Comparison of ENCODE assay signal across 3 cellular contexts in genomic region chr6:170535002-170535401, GRCh38.
TF ChIP-seq lines count a peak whose summit lies in the region.

No MANE protein-coding gene starts in this region.

TF ChIP-seq in K562, 482 proteins besides CTCF, POLR2A, EP300 and RAD21:
- TF ChIP-seq ZNF512 (tag; IDR thresholded peaks at IDR 0.05) (0 out of 2 replicates have a peak, but pooled peaks have one; percentile 22), JUN (IDR thresholded peaks at IDR 0.05; ENCODE audit: borderline replicate concordance, low read depth, low read length) (no peak), JUN (CRISPR knock-in tag; IDR thresholded peaks at IDR 0.05; ENCODE audit: borderline replicate concordance) (no peak), ZFX (CRISPR knock-in tag; IDR thresholded peaks at IDR 0.05) (no peak), RUNX1 (IDR thresholded peaks at IDR 0.05; ENCODE audit: low read depth) (no peak), ZNF41 (CRISPR knock-in tag; conservative IDR thresholded peaks at IDR 0.05) (no peak), NFRKB (IDR thresholded peaks at IDR 0.05; ENCODE audit: low read depth) (no peak), NR4A1 (CRISPR knock-in tag; IDR thresholded peaks at IDR 0.05) (no peak), NR4A1 (tag; IDR thresholded peaks at IDR 0.05) (no peak), PHB2 (IDR thresholded peaks at IDR 0.05; ENCODE audit: low read depth) (no peak)
TF ChIP-seq in K562: peak in this region for 1.

TF ChIP-seq in HepG2, 621 proteins besides CTCF, POLR2A, EP300 and RAD21:
- TF ChIP-seq IRF1 (CRISPR knock-in tag; IDR thresholded peaks at IDR 0.05; ENCODE audit: low read depth), result no peak
- TF ChIP-seq ZFP62 (CRISPR knock-in tag; IDR thresholded peaks at IDR 0.05), result no peak
- TF ChIP-seq ZBTB37 (CRISPR knock-in tag; IDR thresholded peaks at IDR 0.05), result no peak
- no peak for TF ChIP-seq SP140L (CRISPR knock-in tag; IDR thresholded peaks at IDR 0.05; ENCODE audit: borderline replicate concordance)
- no peak for TF ChIP-seq ZBTB34 (CRISPR knock-in tag; IDR thresholded peaks at IDR 0.05)
- TF ChIP-seq ZNF350 (CRISPR knock-in tag; IDR thresholded peaks at IDR 0.05; ENCODE audit: borderline replicate concordance, low read depth), result no peak
- no peak for TF ChIP-seq TFDP1 (CRISPR knock-in tag; IDR thresholded peaks at IDR 0.05; ENCODE audit: borderline replicate concordance)
- TF ChIP-seq MZF1 (CRISPR knock-in tag; IDR thresholded peaks at IDR 0.05; ENCODE audit: borderline replicate concordance), result no peak
- TF ChIP-seq ZNF549 (CRISPR knock-in tag; IDR thresholded peaks at IDR 0.05), result no peak

TF ChIP-seq in SK-N-SH, 30 proteins besides CTCF, POLR2A, EP300 and RAD21:
- TF ChIP-seq SMC3 (IDR thresholded peaks at IDR 0.05; ENCODE audit: low read depth, low read length) (no peak), RCOR1 (IDR thresholded peaks at IDR 0.05; ENCODE audit: low read length) (no peak), EZH2phosphoT487 (IDR thresholded peaks at IDR 0.05; ENCODE audit: borderline replicate concordance, low read depth) (no peak), TAF1 (IDR thresholded peaks at IDR 0.05; ENCODE audit: borderline replicate concordance, low read depth, low read length) (no peak), USF2 (IDR thresholded peaks at IDR 0.05; ENCODE audit: borderline replicate concordance, low read depth, low read length) (no peak), NRF1 (IDR thresholded peaks at IDR 0.05; ENCODE audit: low read depth, low read length) (no peak), YY1 (IDR thresholded peaks at IDR 0.05; ENCODE audit: low read depth) (no peak), PBX3 (IDR thresholded peaks at IDR 0.05) (no peak), GABPA (IDR thresholded peaks at IDR 0.05; ENCODE audit: low read depth) (no peak), MAX (IDR thresholded peaks at IDR 0.05; ENCODE audit: low read depth) (no peak), TEAD4 (IDR thresholded peaks at IDR 0.05; ENCODE audit: borderline replicate concordance, insufficient read depth) (no peak), ZBTB33 (IDR thresholded peaks at IDR 0.05; ENCODE audit: borderline replicate concordance, low read depth) (no peak), MEF2A (IDR thresholded peaks at IDR 0.05; ENCODE audit: borderline replicate concordance, low read depth) (no peak), CHD2 (IDR thresholded peaks at IDR 0.05; ENCODE audit: low read length, partially characterized antibody) (no peak), IRF3 (IDR thresholded peaks at IDR 0.05; ENCODE audit: low read depth, low read length) (no peak), MXI1 (IDR thresholded peaks at IDR 0.05; ENCODE audit: low read depth, low read length) (no peak)
TF ChIP-seq in SK-N-SH: peak in this region for 0.
